In genomic region chr19:16031872-16032200, GRCh38 we compare ENCODE assay signal across 2 cellular contexts.
TF ChIP-seq lines count a peak whose summit lies in the region.

No MANE protein-coding gene starts in this region.

TF ChIP-seq in SK-N-SH, 30 proteins besides CTCF, POLR2A, EP300 and RAD21:
- TF ChIP-seq TCF12 (IDR thresholded peaks at IDR 0.05): no peak
- no peak for TF ChIP-seq MAX (IDR thresholded peaks at IDR 0.05; ENCODE audit: low read depth)
- TF ChIP-seq USF1 (IDR thresholded peaks at IDR 0.05; ENCODE audit: borderline replicate concordance, low read depth): no peak
- no peak for TF ChIP-seq IRF3 (IDR thresholded peaks at IDR 0.05; ENCODE audit: low read depth, low read length)
- no peak for TF ChIP-seq RFX5 (IDR thresholded peaks at IDR 0.05; ENCODE audit: low read length)
- TF ChIP-seq FOXM1 (IDR thresholded peaks at IDR 0.05; ENCODE audit: low read depth): no peak
- TF ChIP-seq RXRA (IDR thresholded peaks at IDR 0.05; ENCODE audit: borderline replicate concordance, low read depth): no peak

TF ChIP-seq in SK-N-SH treated with all-trans-retinoic acid at 6 μM for 48 hours, 23 proteins besides CTCF, POLR2A, EP300 and RAD21:
- TF ChIP-seq, protein P1, sequence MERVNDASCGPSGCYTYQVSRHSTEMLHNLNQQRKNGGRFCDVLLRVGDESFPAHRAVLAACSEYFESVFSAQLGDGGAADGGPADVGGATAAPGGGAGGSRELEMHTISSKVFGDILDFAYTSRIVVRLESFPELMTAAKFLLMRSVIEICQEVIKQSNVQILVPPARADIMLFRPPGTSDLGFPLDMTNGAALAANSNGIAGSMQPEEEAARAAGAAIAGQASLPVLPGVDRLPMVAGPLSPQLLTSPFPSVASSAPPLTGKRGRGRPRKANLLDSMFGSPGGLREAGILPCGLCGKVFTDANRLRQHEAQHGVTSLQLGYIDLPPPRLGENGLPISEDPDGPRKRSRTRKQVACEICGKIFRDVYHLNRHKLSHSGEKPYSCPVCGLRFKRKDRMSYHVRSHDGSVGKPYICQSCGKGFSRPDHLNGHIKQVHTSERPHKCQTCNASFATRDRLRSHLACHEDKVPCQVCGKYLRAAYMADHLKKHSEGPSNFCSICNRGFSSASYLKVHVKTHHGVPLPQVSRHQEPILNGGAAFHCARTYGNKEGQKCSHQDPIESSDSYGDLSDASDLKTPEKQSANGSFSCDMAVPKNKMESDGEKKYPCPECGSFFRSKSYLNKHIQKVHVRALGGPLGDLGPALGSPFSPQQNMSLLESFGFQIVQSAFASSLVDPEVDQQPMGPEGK (CRISPR knock-in tag; IDR thresholded peaks at IDR 0.05; ENCODE audit: borderline replicate concordance): no peak
- no peak for TF ChIP-seq RARB (CRISPR knock-in tag; IDR thresholded peaks at IDR 0.05)
- no peak for TF ChIP-seq POU6F1 (CRISPR knock-in tag; IDR thresholded peaks at IDR 0.05; ENCODE audit: borderline replicate concordance, low read depth)
- no peak for TF ChIP-seq ISL1 (CRISPR knock-in tag; IDR thresholded peaks at IDR 0.05)
- no peak for TF ChIP-seq ARNTL (CRISPR knock-in tag; IDR thresholded peaks at IDR 0.05; ENCODE audit: borderline replicate concordance, low read depth)
- TF ChIP-seq ESRRG (CRISPR knock-in tag; IDR thresholded peaks at IDR 0.05): no peak
- no peak for TF ChIP-seq ZNF70 (CRISPR knock-in tag; IDR thresholded peaks at IDR 0.05)
- TF ChIP-seq TOX (CRISPR knock-in tag; IDR thresholded peaks at IDR 0.05; ENCODE audit: borderline replicate concordance): no peak
- TF ChIP-seq CSDC2 (CRISPR knock-in tag; IDR thresholded peaks at IDR 0.05): no peak
- TF ChIP-seq ZNF8 (CRISPR knock-in tag; IDR thresholded peaks at IDR 0.05): no peak
- TF ChIP-seq ZC3H10 (CRISPR knock-in tag; IDR thresholded peaks at IDR 0.05): no peak
- no peak for TF ChIP-seq GLIS3 (CRISPR knock-in tag; IDR thresholded peaks at IDR 0.05)
- no peak for TF ChIP-seq ZFP3 (CRISPR knock-in tag; IDR thresholded peaks at IDR 0.05)
